In the genomic region with DNA sequence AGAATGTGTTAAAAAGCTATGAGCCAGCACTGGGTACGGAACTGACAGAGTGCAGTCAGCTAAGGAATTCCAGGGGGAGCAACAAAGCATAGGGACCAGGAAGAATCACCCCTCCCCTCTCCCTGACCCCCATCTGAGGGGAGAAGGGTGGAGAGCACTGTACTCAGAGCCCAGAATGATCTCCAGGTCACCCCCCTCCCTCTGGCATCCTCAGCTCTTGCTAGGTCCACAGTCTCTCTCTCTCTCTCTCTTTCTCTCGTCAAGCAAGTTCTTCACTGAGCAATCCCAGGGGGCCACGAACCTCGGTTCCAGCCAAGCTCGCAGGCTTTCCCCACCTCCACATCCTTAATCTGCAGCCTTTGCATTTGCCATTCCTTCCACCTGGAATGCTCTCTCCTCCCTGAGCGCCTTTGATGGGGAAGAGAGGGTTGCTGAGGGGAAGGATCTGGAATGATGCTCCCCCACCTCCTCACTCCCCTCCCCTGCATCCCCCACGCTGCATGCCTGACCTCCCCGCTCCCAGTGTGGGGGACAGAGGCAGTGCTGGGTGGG, we compare ENCODE assay signal across 8 cellular contexts. TPM values are rescaled to one million over a fixed set of nuclear protein-coding genes. Genes with fewer than 3 reads are reported as not detected.
DNase-seq lines count a peak whose midpoint lies in the region; ATAC-seq, FAIRE-seq and TF ChIP-seq lines count a peak whose summit lies in the region.

No MANE protein-coding gene starts in this region.

- intact Hi-C loops in K562 (cut with micrococcal nuclease), result no loop called here

- TF ChIP-seq POLR2A in K562 (conservative IDR thresholded peaks at IDR 0.05), result no peak

- H4K20me1 ChIP-seq in K562 (replicated peaks; ENCODE audit: control insufficient read depth, insufficient read depth, low read length), result no peaks in the 10 kb centered on the region

- ATAC-seq in K562 (peak; percentile 25), thoracic aorta (ENCODE audit: insufficient number of reproducible peaks, low FRiP score, low read depth) (peak; percentile 44), esophagus mucosa (no peak), GM21619 (IDR thresholded peaks at IDR 0.05; ENCODE audit: unreplicated experiment) (no peak)

- H3K27ac ChIP-seq in K562 (ENCODE audit: extremely low read depth, low read depth, low read length) (no peak overlapping the region), iPS-18a (ENCODE audit: low read length) (no peak overlapping the region), thoracic aorta (no peak overlapping the region)

- DNase-seq in NCI-H1436 (lab: John Stamatoyannopoulos, UW), result peak; percentile 34
- no peak for DNase-seq in NCI-H1436 treated with DMSO at 0.1 percent for 48 hours (lab: John Stamatoyannopoulos, UW)
- no peak for DNase-seq in K562 (ENCODE audit: extremely low read depth in 1 of 4, low spot score in 3 of 4)
- no peak for DNase-seq in thoracic aorta (ENCODE audit: low spot score)
- DNase-seq in DMS114 treated with DMSO at 0.1 percent for 48 hours (lab: John Stamatoyannopoulos, UW; ENCODE audit: unreplicated experiment), result no peak

- H3K4me1 ChIP-seq in K562 (replicated peaks in 1 of 2; ENCODE audit: control insufficient read depth in 2 of 2, insufficient read depth in 2 of 2, low read length in 2 of 2) (peaks cover 4 to 13% of the 10 kb centered on the region in 2 experiments; a peak in 2 of 5 replicates), iPS-18a (ENCODE audit: control insufficient read depth, low read depth, low read length) (peaks cover 9% of the 10 kb centered on the region), thoracic aorta (ENCODE audit: control insufficient read depth in 1 of 2, low read depth in 2 of 2) (peaks cover 15 to 19% of the 10 kb centered on the region in 2 donors)

- BruUV-seq in K562 (replicated peaks; lab: Mats Ljungman, UMichigan), result no TSS peak

- 0 out of 6 replicates have a peak, but pooled peaks of 1 of the 3 experiments have one; percentile 3 for TF ChIP-seq CTCF in K562 (IDR thresholded peaks at IDR 0.05 in 2 of 3, conservative IDR thresholded peaks at IDR 0.05 in 1 of 3; ENCODE audit: insufficient read depth in 2 of 3, low read depth in 1 of 3, low read length in 3 of 3)
- TF ChIP-seq CTCF in thoracic aorta (IDR thresholded peaks at IDR 0.05), result peak; percentile 40

- H2AFZ ChIP-seq in K562 (ENCODE audit: low read depth, low read length), result peak overlapping the region; percentile 71

- H3K9ac ChIP-seq in K562 (ENCODE audit: insufficient read depth in 1 of 2, low read depth in 2 of 2, low read length in 2 of 2), result peak overlapping the region in 1 of 2 experiments; percentile 53; a peak in 1 of 4 replicates
- H3K9ac ChIP-seq in iPS-18a (ENCODE audit: low read length), result no peak overlapping the region

- H3K27me3 ChIP-seq in K562 (ENCODE audit: control insufficient read depth in 2 of 2, insufficient read depth in 2 of 2, low read length in 2 of 2), result no peaks in the 10 kb centered on the region
- H3K27me3 ChIP-seq in iPS-18a (ENCODE audit: control insufficient read depth, insufficient read depth, low read length), result no peaks in the 10 kb centered on the region
- H3K27me3 ChIP-seq in thoracic aorta (replicated peaks; ENCODE audit: insufficient read depth), result no peaks in the 10 kb centered on the region

- no peaks in the 10 kb centered on the region for H3K79me2 ChIP-seq in K562 (ENCODE audit: control insufficient read depth, insufficient read depth, low read length)

- CTCF ChIA-PET in K562 (lab: Yijun Ruan, JAX; ENCODE audit: low intra/inter-chr PET ratio), result no interaction called here

- H3K4me2 ChIP-seq in K562 (ENCODE audit: insufficient read depth, low read length), result peak overlapping the region; percentile 44

- WGBS in K562 (ENCODE audit: insufficient coverage, low coverage, missing lambda C conversion rate), result 11% methylated on average over 8 of the region's 8 CpGs

- TF ChIP-seq EP300 in K562 (IDR thresholded peaks at IDR 0.05; ENCODE audit: low read length), result no peak

- H3K9me3 ChIP-seq in K562 (replicated peaks; ENCODE audit: control insufficient read depth, insufficient read depth, low read depth, low read length) (no peaks in the 10 kb centered on the region), iPS-18a (ENCODE audit: control insufficient read depth, low read depth, low read length) (no peaks in the 10 kb centered on the region), thoracic aorta (no peaks in the 10 kb centered on the region)

- in situ Hi-C loops in K562 (cut with MboI), result no loop called here

- POLR2A ChIA-PET in K562 (lab: Yijun Ruan, JAX), result interaction anchor here (0.6 to 1.5 kb wide), 4 partner anchors 10 to 821 kb away, joined by 3 read pairs; no protein-coding TSS in a partner anchor

- H3K36me3 ChIP-seq in K562 (ENCODE audit: control insufficient read depth, insufficient read depth, low read length) (no peaks in the 10 kb centered on the region), iPS-18a (ENCODE audit: control insufficient read depth, low read depth, low read length) (no peaks in the 10 kb centered on the region), thoracic aorta (no peaks in the 10 kb centered on the region)

- H3K9me1 ChIP-seq in K562 (ENCODE audit: control insufficient read depth, insufficient read depth, low read length), result no peaks in the 10 kb centered on the region

- H3K4me3 ChIP-seq in K562 (no peak overlapping the region; the same call in 1 of the 2 replicates), iPS-18a (ENCODE audit: low read length) (peak overlapping the region; percentile 26), thoracic aorta (peak overlapping the region; percentile 57)

- no peak for TF ChIP-seq RAD21 in K562 (CRISPR knock-in tag; conservative IDR thresholded peaks at IDR 0.05 in 1 of 2, IDR thresholded peaks at IDR 0.05 in 1 of 2)

- no peak for FAIRE-seq in K562 (lab: Jason Lieb, UNC)

TF ChIP-seq in K562, 482 proteins besides CTCF, POLR2A, EP300 and RAD21 (continues in another document):
- no peak for TF ChIP-seq SMARCB1 (IDR thresholded peaks at IDR 0.05; ENCODE audit: insufficient read length, low read depth)
- TF ChIP-seq, protein P1, sequence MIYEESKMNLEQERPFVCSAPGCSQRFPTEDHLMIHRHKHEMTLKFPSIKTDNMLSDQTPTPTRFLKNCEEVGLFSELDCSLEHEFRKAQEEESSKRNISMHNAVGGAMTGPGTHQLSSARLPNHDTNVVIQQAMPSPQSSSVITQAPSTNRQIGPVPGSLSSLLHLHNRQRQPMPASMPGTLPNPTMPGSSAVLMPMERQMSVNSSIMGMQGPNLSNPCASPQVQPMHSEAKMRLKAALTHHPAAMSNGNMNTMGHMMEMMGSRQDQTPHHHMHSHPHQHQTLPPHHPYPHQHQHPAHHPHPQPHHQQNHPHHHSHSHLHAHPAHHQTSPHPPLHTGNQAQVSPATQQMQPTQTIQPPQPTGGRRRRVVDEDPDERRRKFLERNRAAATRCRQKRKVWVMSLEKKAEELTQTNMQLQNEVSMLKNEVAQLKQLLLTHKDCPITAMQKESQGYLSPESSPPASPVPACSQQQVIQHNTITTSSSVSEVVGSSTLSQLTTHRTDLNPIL (CRISPR knock-in tag; IDR thresholded peaks at IDR 0.05), result no peak
- no peak for TF ChIP-seq ZNF174 (CRISPR knock-in tag; IDR thresholded peaks at IDR 0.05)
- no peak for TF ChIP-seq KAT7 (CRISPR knock-in tag; IDR thresholded peaks at IDR 0.05; ENCODE audit: borderline replicate concordance)
- TF ChIP-seq, protein P2, sequence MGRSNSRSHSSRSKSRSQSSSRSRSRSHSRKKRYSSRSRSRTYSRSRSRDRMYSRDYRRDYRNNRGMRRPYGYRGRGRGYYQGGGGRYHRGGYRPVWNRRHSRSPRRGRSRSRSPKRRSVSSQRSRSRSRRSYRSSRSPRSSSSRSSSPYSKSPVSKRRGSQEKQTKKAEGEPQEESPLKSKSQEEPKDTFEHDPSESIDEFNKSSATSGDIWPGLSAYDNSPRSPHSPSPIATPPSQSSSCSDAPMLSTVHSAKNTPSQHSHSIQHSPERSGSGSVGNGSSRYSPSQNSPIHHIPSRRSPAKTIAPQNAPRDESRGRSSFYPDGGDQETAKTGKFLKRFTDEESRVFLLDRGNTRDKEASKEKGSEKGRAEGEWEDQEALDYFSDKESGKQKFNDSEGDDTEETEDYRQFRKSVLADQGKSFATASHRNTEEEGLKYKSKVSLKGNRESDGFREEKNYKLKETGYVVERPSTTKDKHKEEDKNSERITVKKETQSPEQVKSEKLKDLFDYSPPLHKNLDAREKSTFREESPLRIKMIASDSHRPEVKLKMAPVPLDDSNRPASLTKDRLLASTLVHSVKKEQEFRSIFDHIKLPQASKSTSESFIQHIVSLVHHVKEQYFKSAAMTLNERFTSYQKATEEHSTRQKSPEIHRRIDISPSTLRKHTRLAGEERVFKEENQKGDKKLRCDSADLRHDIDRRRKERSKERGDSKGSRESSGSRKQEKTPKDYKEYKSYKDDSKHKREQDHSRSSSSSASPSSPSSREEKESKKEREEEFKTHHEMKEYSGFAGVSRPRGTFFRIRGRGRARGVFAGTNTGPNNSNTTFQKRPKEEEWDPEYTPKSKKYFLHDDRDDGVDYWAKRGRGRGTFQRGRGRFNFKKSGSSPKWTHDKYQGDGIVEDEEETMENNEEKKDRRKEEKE (IDR thresholded peaks at IDR 0.05; ENCODE audit: borderline replicate concordance in 1 of 2, control insufficient read depth in 1 of 2, low read depth in 2 of 2, low read length in 1 of 2), result no peak
- TF ChIP-seq CTBP1 (IDR thresholded peaks at IDR 0.05; ENCODE audit: borderline replicate concordance), result peak; percentile 32; the same call in 1 of the 2 replicates
- 0 out of 4 replicates have a peak, but pooled peaks of 1 of the 2 experiments have one; percentile 9 for TF ChIP-seq KDM1A (IDR thresholded peaks at IDR 0.05)

RNA-seq across cellular contexts. Expression of a gene that starts 6.7 kb away (rescaled TPM):
- 60.7 and 84.8 TPM in 2 replicates for total RNA-seq in K562 (2011; cell fraction: chromatin; rRNA removed; ENCODE audit: low replicate concordance)
- total RNA-seq in K562 (2011; cell fraction: nucleolus; rRNA removed), result 47.0 and 48.4 TPM in 2 replicates
- 68.6 and 84.8 TPM in 2 replicates for total RNA-seq in K562 (2011; cell fraction: nucleoplasm; rRNA removed)
- total RNA-seq in K562 (2014; rRNA removed) (21.3 and 29.6 TPM in 2 replicates), K562 (2014; rRNA removed; fragmentation: Illumina TruSeq; extraction: Trizol) (31.2 and 40.7 TPM in 2 replicates), K562 (2015; rRNA removed; fragmentation: Illumina TruSeq; extraction: Trizol) (26.1 and 29.2 TPM in 2 replicates), K562 (2021) (139 and 163 TPM in 2 replicates), thoracic aorta (10 to 100 TPM; 60.1 to 83.7 TPM), esophagus mucosa (169 TPM)
- polyA plus RNA-seq in K562 (2011; rRNA removed) (41.5 and 104 TPM in 2 replicates), K562 (2014; fragmentation: Illumina TruSeq; extraction: Trizol) (109 and 115 TPM in 2 replicates), K562 (2014; fragmentation: Nextera tagmentation; extraction: Ambion mirVana) (1 to 10 TPM; 8.2 to 9.7 TPM), K562 (2014; rRNA removed) (51.3 and 56.8 TPM in 2 replicates)
- 45.0 and 57.5 TPM in 2 replicates for polyA plus RNA-seq in K562 (2011; cell fraction: cytosol; rRNA removed)
- 49.0 and 54.9 TPM in 2 replicates for polyA plus RNA-seq in K562 (2011; cell fraction: nucleus; rRNA removed)
- polyA plus RNA-seq in K562 (2012), result 84.9 and 101 TPM in 2 replicates
- 49.4 and 58.2 TPM in 2 replicates for polyA minus RNA-seq in K562 (2011; rRNA and poly(A)+ RNA removed)
- polyA minus RNA-seq in K562 (2011; cell fraction: cytosol; rRNA and poly(A)+ RNA removed), result 68.3 and 88.6 TPM in 2 replicates
- 15.8 and 27.9 TPM in 2 replicates for polyA minus RNA-seq in K562 (2011; cell fraction: nucleus; rRNA and poly(A)+ RNA removed)

Comparison
In these comparisons a context has a peak if more than half of its experiments do, and no peak if none do; other contexts are left out.
1. ATAC-seq: peak in K562 (single experiment) and thoracic aorta (single experiment); none in esophagus mucosa (single experiment) and GM21619 (single experiment).